In the genomic region with DNA sequence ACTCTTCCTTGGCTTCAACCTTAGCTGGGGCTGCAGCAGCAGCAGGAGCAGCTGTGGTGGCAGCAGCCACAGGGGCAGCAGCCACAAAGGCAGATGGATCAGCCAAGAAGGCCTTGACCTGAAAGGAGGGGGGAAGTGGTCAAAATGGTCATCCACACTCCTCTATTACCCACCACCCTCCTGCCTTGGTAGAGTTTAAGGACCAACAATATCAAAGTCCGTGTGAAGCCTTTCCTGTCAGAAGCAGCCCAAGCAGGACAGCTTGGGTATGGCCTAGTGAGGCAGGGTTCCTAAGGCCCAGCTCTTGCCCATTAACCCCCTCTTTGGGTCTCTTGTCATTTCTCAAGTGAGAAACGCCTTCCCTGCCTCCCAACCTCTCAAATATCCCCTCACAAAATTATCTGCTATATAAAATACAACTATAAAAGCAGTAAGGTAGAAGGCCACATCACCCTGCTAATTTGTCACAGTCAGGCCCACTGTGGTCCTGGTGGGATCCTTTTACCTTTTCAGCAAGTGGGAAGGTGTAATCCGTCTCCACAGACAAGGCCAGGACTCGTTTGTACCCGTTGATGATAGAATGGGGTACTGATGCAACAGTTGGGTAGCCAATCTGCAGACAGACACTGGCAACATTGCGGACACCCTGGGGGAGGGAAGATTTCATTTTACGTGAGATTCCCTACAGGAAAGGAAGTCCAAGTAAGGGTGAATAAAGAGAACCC, we compare ENCODE assay signal across 1 cellular context.
TF ChIP-seq lines count a peak whose summit lies in the region.

No MANE protein-coding gene starts in this region.

TF ChIP-seq in GM12878, 131 proteins besides CTCF, POLR2A, EP300 and RAD21:
- TF ChIP-seq POLR2AphosphoS5 (IDR thresholded peaks at IDR 0.05; ENCODE audit: low read length) (peak; percentile 71), POU2F2 (IDR thresholded peaks at IDR 0.05; ENCODE audit: borderline replicate concordance, low read depth, low read length) (0 out of 3 replicates have a peak, but pooled peaks have one; percentile 3), BACH1 (IDR thresholded peaks at IDR 0.05; ENCODE audit: borderline replicate concordance) (peak; percentile 37; the same call in 1 of the 2 replicates), CBFB (IDR thresholded peaks at IDR 0.05; ENCODE audit: low read depth) (peak; percentile 22; the same call in 1 of the 2 replicates), SPI1 (IDR thresholded peaks at IDR 0.05; ENCODE audit: borderline replicate concordance, insufficient read depth, low read depth, low read length) (0 out of 2 replicates have a peak, but pooled peaks have one; percentile 3)
